1 cellular context compared by ENCODE assay signal in genomic region chr1:198158766-198159589, GRCh38.
TF ChIP-seq lines count a peak whose summit lies in the region.

No MANE protein-coding gene starts in this region.

TF ChIP-seq in K562, 482 proteins besides CTCF, POLR2A, EP300 and RAD21 (continued from another document and continues in another):
- TF ChIP-seq, protein P1, sequence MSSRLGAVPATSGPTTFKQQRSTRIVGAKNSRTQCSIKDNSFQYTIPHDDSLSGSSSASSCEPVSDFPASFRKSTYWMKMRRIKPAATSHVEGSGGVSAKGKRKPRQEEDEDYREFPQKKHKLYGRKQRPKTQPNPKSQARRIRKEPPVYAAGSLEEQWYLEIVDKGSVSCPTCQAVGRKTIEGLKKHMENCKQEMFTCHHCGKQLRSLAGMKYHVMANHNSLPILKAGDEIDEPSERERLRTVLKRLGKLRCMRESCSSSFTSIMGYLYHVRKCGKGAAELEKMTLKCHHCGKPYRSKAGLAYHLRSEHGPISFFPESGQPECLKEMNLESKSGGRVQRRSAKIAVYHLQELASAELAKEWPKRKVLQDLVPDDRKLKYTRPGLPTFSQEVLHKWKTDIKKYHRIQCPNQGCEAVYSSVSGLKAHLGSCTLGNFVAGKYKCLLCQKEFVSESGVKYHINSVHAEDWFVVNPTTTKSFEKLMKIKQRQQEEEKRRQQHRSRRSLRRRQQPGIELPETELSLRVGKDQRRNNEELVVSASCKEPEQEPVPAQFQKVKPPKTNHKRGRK (tag; IDR thresholded peaks at IDR 0.05), result no peak
- TF ChIP-seq HNRNPLL (IDR thresholded peaks at IDR 0.05; ENCODE audit: low read depth, low read length, poor library complexity, severe bottlenecking) (peak; percentile 89), ZNF197 (CRISPR knock-in tag; IDR thresholded peaks at IDR 0.05; ENCODE audit: low read depth) (no peak), ARID4B (CRISPR knock-in tag; IDR thresholded peaks at IDR 0.05) (no peak; the same call in 1 of the 2 replicates), HDAC1 (IDR thresholded peaks at IDR 0.05) (peak in 1 of 2 experiments; percentile 69; a peak in 2 of 4 replicates), ASH1L (IDR thresholded peaks at IDR 0.05; ENCODE audit: borderline replicate concordance, low read depth, partially characterized antibody) (peak; percentile 35), ZSCAN32 (CRISPR knock-in tag; IDR thresholded peaks at IDR 0.05) (no peak), MEF2D (tag; conservative IDR thresholded peaks at IDR 0.05; ENCODE audit: low read depth) (no peak), SP2 (IDR thresholded peaks at IDR 0.05; ENCODE audit: extremely low read depth, low read depth, low read length, poor library complexity, severe bottlenecking) (peak; percentile 76), OTX1 (CRISPR knock-in tag; IDR thresholded peaks at IDR 0.05) (0 out of 2 replicates have a peak, but pooled peaks have one; percentile 34), NFIC (IDR thresholded peaks at IDR 0.05) (peak; percentile 39; the same call in 1 of the 2 replicates), TEAD1 (CRISPR knock-in tag; IDR thresholded peaks at IDR 0.05) (peak in 1 of 2 experiments; percentile 78; a peak in 2 of 4 replicates), RBBP5 (IDR thresholded peaks at IDR 0.05; ENCODE audit: borderline replicate concordance, insufficient read depth, low read length, poor library complexity, severe bottlenecking) (peak; percentile 52), ZNF780A (CRISPR knock-in tag; IDR thresholded peaks at IDR 0.05) (no peak), GTF2F1 (IDR thresholded peaks at IDR 0.05; ENCODE audit: low read depth, low read length) (peak; percentile 86; the same call in 1 of the 2 replicates), ZNF695 (CRISPR knock-in tag; IDR thresholded peaks at IDR 0.05) (no peak), GABPA (tag; conservative IDR thresholded peaks at IDR 0.05; ENCODE audit: low read depth) (peak; percentile 92), ZNF584 (CRISPR knock-in tag; IDR thresholded peaks at IDR 0.05; ENCODE audit: low read depth) (no peak), ZKSCAN8 (CRISPR knock-in tag; IDR thresholded peaks at IDR 0.05) (no peak), NFE2 (IDR thresholded peaks at IDR 0.05; ENCODE audit: low read depth) (no peak), MBD2 (IDR thresholded peaks at IDR 0.05; ENCODE audit: borderline replicate concordance, low read depth) (peak; percentile 82), ETV5 (CRISPR knock-in tag; IDR thresholded peaks at IDR 0.05; ENCODE audit: low read depth) (peak; percentile 58; the same call in 1 of the 2 replicates), POU5F1 (IDR thresholded peaks at IDR 0.05; ENCODE audit: borderline replicate concordance, low read depth, low read length, partially characterized antibody) (no peak), CEBPB (tag; IDR thresholded peaks at IDR 0.05) (no peak), ZNF3 (CRISPR knock-in tag; IDR thresholded peaks at IDR 0.05) (no peak), AFF1 (IDR thresholded peaks at IDR 0.05; ENCODE audit: low read depth in 1 of 2, partially characterized antibody in 2 of 2) (peak in 1 of 2 experiments; percentile 51), ZNF316 (IDR thresholded peaks at IDR 0.05) (no peak), YY1 (IDR thresholded peaks at IDR 0.05; ENCODE audit: borderline replicate concordance in 1 of 3, control insufficient read depth in 1 of 3, extremely low read depth in 1 of 3, insufficient read depth in 3 of 3, insufficient read length in 1 of 3, insufficient replicate concordance in 2 of 3, low read depth in 1 of 3, low read length in 2 of 3) (peak in 2 of 3 experiments; percentile 54 to 81), ATF6 (CRISPR knock-in tag; IDR thresholded peaks at IDR 0.05) (no peak), THAP12 (CRISPR knock-in tag; IDR thresholded peaks at IDR 0.05) (0 out of 2 replicates have a peak, but pooled peaks have one; percentile 31), CREBBP (IDR thresholded peaks at IDR 0.05; ENCODE audit: low read depth, low read length) (no peak), CCNT2 (IDR thresholded peaks at IDR 0.05; ENCODE audit: borderline replicate concordance, extremely low read depth, insufficient read length, low read depth, low read length) (peak; percentile 73), ZNF41 (CRISPR knock-in tag; conservative IDR thresholded peaks at IDR 0.05) (no peak), HLTF (IDR thresholded peaks at IDR 0.05) (no peak), FOS (IDR thresholded peaks at IDR 0.05; ENCODE audit: extremely low read depth, insufficient read length) (peak; percentile 67), FIP1L1 (IDR thresholded peaks at IDR 0.05; ENCODE audit: low read depth, low read length, poor library complexity, severe bottlenecking) (no peak), RHOXF2B (CRISPR knock-in tag; conservative IDR thresholded peaks at IDR 0.05) (no peak), CHCHD3 (CRISPR knock-in tag; IDR thresholded peaks at IDR 0.05) (no peak), ZNF384 (IDR thresholded peaks at IDR 0.05; ENCODE audit: low read depth, low read length) (no peak), CREM (IDR thresholded peaks at IDR 0.05; ENCODE audit: low read depth) (peak; percentile 64)
- TF ChIP-seq, protein P2, sequence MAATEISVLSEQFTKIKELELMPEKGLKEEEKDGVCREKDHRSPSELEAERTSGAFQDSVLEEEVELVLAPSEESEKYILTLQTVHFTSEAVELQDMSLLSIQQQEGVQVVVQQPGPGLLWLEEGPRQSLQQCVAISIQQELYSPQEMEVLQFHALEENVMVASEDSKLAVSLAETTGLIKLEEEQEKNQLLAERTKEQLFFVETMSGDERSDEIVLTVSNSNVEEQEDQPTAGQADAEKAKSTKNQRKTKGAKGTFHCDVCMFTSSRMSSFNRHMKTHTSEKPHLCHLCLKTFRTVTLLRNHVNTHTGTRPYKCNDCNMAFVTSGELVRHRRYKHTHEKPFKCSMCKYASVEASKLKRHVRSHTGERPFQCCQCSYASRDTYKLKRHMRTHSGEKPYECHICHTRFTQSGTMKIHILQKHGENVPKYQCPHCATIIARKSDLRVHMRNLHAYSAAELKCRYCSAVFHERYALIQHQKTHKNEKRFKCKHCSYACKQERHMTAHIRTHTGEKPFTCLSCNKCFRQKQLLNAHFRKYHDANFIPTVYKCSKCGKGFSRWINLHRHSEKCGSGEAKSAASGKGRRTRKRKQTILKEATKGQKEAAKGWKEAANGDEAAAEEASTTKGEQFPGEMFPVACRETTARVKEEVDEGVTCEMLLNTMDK (IDR thresholded peaks at IDR 0.05; ENCODE audit: borderline replicate concordance, insufficient read depth, low read depth, low read length, poor library complexity, severe bottlenecking), result no peak
- TF ChIP-seq, protein P3, sequence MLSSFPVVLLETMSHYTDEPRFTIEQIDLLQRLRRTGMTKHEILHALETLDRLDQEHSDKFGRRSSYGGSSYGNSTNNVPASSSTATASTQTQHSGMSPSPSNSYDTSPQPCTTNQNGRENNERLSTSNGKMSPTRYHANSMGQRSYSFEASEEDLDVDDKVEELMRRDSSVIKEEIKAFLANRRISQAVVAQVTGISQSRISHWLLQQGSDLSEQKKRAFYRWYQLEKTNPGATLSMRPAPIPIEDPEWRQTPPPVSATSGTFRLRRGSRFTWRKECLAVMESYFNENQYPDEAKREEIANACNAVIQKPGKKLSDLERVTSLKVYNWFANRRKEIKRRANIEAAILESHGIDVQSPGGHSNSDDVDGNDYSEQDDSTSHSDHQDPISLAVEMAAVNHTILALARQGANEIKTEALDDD (IDR thresholded peaks at IDR 0.05), result no peak
- TF ChIP-seq, protein P4, sequence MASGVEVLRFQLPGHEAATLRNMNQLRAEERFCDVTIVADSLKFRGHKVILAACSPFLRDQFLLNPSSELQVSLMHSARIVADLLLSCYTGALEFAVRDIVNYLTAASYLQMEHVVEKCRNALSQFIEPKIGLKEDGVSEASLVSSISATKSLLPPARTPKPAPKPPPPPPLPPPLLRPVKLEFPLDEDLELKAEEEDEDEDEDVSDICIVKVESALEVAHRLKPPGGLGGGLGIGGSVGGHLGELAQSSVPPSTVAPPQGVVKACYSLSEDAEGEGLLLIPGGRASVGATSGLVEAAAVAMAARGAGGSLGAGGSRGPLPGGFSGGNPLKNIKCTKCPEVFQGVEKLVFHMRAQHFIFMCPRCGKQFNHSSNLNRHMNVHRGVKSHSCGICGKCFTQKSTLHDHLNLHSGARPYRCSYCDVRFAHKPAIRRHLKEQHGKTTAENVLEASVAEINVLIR (CRISPR knock-in tag; IDR thresholded peaks at IDR 0.05), result no peak
